Comparison of ENCODE assay signal across 24 cellular contexts in the genomic region with DNA sequence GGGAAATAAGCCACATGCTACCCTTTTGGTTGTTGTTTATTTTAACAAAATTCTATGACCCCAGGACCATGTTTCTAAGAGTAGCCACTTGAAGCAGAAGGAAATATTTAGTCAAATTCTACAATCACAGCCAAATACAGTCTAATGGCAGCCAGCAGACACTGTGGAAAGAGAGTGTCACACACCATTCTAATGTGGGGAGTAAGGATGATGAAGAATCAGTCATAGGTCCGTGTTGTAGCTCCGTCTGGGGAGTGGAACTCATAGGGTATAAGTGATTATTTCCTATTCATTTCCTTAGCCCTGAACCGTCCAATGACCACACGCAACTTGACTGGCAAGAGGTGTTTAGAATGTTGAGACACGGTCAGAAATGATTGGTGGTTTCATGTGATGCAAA.
"Had no signal": no experiment of that assay in that cellular context is flagged by ENCODE, and none has a peak within 500 bp of the region (broad histone marks: within the 10 kb centered on the region; RNA-seq: fewer than 3 reads in every experiment).

No MANE protein-coding gene starts in this region.

- H3K4me3 Mint-ChIP-seq: activated CD4-positive, alpha-beta memory T cell treated with anti-CD3 and anti-CD28 coated beads for 36 hours; activated CD4-positive, alpha-beta T cell treated with anti-CD3 and anti-CD28 coated beads, Interleukin-2, amount 10 ng/mL, durations not matched to agents 24 days and 14 days; activated CD8-positive, alpha-beta T cell treated with anti-CD3 and anti-CD28 coated beads, Interleukin-2, amount 10 ng/mL, durations not matched to agents 7 days and 5 days; activated naive CD8-positive, alpha-beta T cell; activated T-cell treated with anti-CD3 and anti-CD28 coated beads, Interleukin-2, amount 50 U/mL, for 24 hours; activated T-cell treated with anti-CD3 and anti-CD28 coated beads, Interleukin-2, amount 50 U/mL, for 72 hours; brain; T-helper 17 cell; T-helper 2 cell treated with Interferon-gamma antibody and Interleukin-4, amounts not matched to agents 5 μg/mL and 100 μg/mL, for 36 hours had no signal

- H3K27me3 Mint-ChIP-seq: activated CD4-positive, alpha-beta memory T cell treated with anti-CD3 and anti-CD28 coated beads for 36 hours; activated CD4-positive, alpha-beta T cell treated with anti-CD3 and anti-CD28 coated beads, Interleukin-2, amount 10 ng/mL, durations not matched to agents 24 days and 14 days; activated naive CD8-positive, alpha-beta T cell; activated T-cell treated with anti-CD3 and anti-CD28 coated beads, Interleukin-2, amount 50 U/mL, for 24 hours; T-helper 17 cell had no signal

- H3K27ac Mint-ChIP-seq: activated CD4-positive, alpha-beta memory T cell treated with anti-CD3 and anti-CD28 coated beads for 36 hours; activated CD4-positive, alpha-beta T cell treated with anti-CD3 and anti-CD28 coated beads, Interleukin-2, amount 10 ng/mL, durations not matched to agents 24 days and 14 days; activated CD8-positive, alpha-beta T cell treated with anti-CD3 and anti-CD28 coated beads, Interleukin-2, amount 10 ng/mL, durations not matched to agents 7 days and 5 days; activated naive CD8-positive, alpha-beta T cell; activated T-cell treated with anti-CD3 and anti-CD28 coated beads, Interleukin-2, amount 50 U/mL, for 24 hours; activated T-cell treated with anti-CD3 and anti-CD28 coated beads, Interleukin-2, amount 50 U/mL, for 72 hours; brain; T-helper 17 cell had no signal

- H3K36me3 Mint-ChIP-seq: activated CD4-positive, alpha-beta memory T cell treated with anti-CD3 and anti-CD28 coated beads for 36 hours; activated naive CD8-positive, alpha-beta T cell; brain had no signal

- H3K4me1 Mint-ChIP-seq: brain had no signal

- ATAC-seq: activated CD8-positive, alpha-beta T cell treated with anti-CD3 and anti-CD28 coated beads, Interleukin-2, amount 10 ng/mL, durations not matched to agents 7 days and 5 days; activated T-cell treated with anti-CD3 and anti-CD28 coated beads, Interleukin-2, amount 50 U/mL, for 72 hours; gastroesophageal sphincter; T-helper 17 cell had no signal

- DNase-seq: activated CD4-positive, alpha-beta memory T cell treated with anti-CD3 and anti-CD28 coated beads for 36 hours; activated CD4-positive, alpha-beta T cell treated with anti-CD3 and anti-CD28 coated beads, Interleukin-2, amount 10 ng/mL, durations not matched to agents 24 days and 14 days; activated CD8-positive, alpha-beta memory T cell treated with anti-CD3 and anti-CD28 coated beads, Interleukin-2, amount 50 U/mL, for 48 hours; activated CD8-positive, alpha-beta T cell treated with anti-CD3 and anti-CD28 coated beads, Interleukin-2, amount 10 ng/mL, durations not matched to agents 7 days and 5 days; activated effector memory CD4-positive, alpha-beta T cell treated with Interleukin-2 at 50 U/mL for 16 hours; activated gamma-delta T cell treated with Interleukin-2 at 50 U/mL for 16 hours; activated naive CD4-positive, alpha-beta T cell treated with anti-CD3 and anti-CD28 coated beads, Interleukin-2, amount 50 U/mL, for 16 hours; activated naive CD4-positive, alpha-beta T cell treated with Interleukin-2 at 50 U/mL for 16 hours; activated T-cell treated with anti-CD3 and anti-CD28 coated beads for 4 hours; activated T-cell treated with anti-CD3 and anti-CD28 coated beads, Interleukin-2, amount 50 U/mL, for 24 hours; activated T-cell treated with anti-CD3 and anti-CD28 coated beads, Interleukin-2, amount 50 U/mL, for 72 hours; central memory CD4-positive, alpha-beta T cell; cerebellar nuclear complex; colonic mucosa; effector CD8-positive, alpha-beta T cell; esophagus squamous epithelium; foreskin melanocyte; T-helper 1 cell; T-helper 17 cell; T1000 had no signal
